In genomic region chr5:173583384-173583783, GRCh38 we compare ENCODE assay signal across 22 cellular contexts.
"Had no signal": no experiment of that assay in that cellular context is flagged by ENCODE, and none has a peak within 500 bp of the region (broad histone marks: within the 10 kb centered on the region; RNA-seq: fewer than 3 reads in every experiment).

No MANE protein-coding gene starts in this region.

- H3K4me1 Mint-ChIP-seq: activated naive CD4-positive, alpha-beta T cell treated with anti-CD3 and anti-CD28 coated beads, Interleukin-2, amount 50 U/mL, for 24 hours had no signal

- H3K4me3 ChIP-seq: body of pancreas, cardiac muscle cell, gastroesophageal sphincter, heart left ventricle, smooth muscle cell, thoracic aorta, vagina had no signal

- H3K27me3 Mint-ChIP-seq: activated naive CD4-positive, alpha-beta T cell treated with anti-CD3 and anti-CD28 coated beads, Interleukin-2, amount 50 U/mL, for 24 hours had no signal

- H3K27ac Mint-ChIP-seq: activated naive CD4-positive, alpha-beta T cell treated with anti-CD3 and anti-CD28 coated beads, Interleukin-2, amount 50 U/mL, for 24 hours; natural killer cell treated with Interleukin-12 subunit alpha and Interleukin-12 subunit beta and Interleukin-15 and Interleukin-18, amount 100 ng/mL, for 72 hours had no signal

- H3K4me3 Mint-ChIP-seq: activated naive CD4-positive, alpha-beta T cell treated with anti-CD3 and anti-CD28 coated beads, Interleukin-2, amount 50 U/mL, for 24 hours; natural killer cell treated with Interleukin-12 subunit alpha and Interleukin-12 subunit beta and Interleukin-15 and Interleukin-18, amount 100 ng/mL, for 72 hours; type B pancreatic cell had no signal

- DNase-seq: activated CD4-positive, alpha-beta T cell treated with anti-CD3 and anti-CD28 coated beads for 1 hour; activated gamma-delta T cell treated with Interleukin-2 at 50 U/mL for 16 hours; activated T-cell treated with anti-CD3 and anti-CD28 coated beads, Interleukin-2, amount 50 U/mL, for 1 hour; anterior cingulate cortex; body of pancreas; dermis blood vessel endothelial cell; effector CD8-positive, alpha-beta T cell; erythroblast; heart left ventricle; nucleus accumbens; stimulated activated CD4-positive, alpha-beta T cell treated with anti-CD3 and anti-CD28 coated beads, Interleukin-4, amount 100 ng/mL, for 1 hour; stimulated activated naive CD4-positive, alpha-beta T cell; T-helper 9 cell had no signal

- H3K27ac ChIP-seq: body of pancreas, cardiac muscle cell, gastroesophageal sphincter, thoracic aorta, vagina had no signal

- H3K27me3 ChIP-seq: body of pancreas, cardiac muscle cell, gastroesophageal sphincter, heart left ventricle, vagina had no signal

- H3K4me1 ChIP-seq: body of pancreas, gastroesophageal sphincter had no signal

- H3K36me3 ChIP-seq: cardiac muscle cell, gastroesophageal sphincter, heart left ventricle, thoracic aorta, vagina had no signal

- ATAC-seq: body of pancreas; gastroesophageal sphincter; left lobe of liver; natural killer cell treated with Interleukin-12 subunit alpha and Interleukin-12 subunit beta and Interleukin-15 and Interleukin-18, amount 100 ng/mL, for 72 hours had no signal
